In the genomic region with DNA sequence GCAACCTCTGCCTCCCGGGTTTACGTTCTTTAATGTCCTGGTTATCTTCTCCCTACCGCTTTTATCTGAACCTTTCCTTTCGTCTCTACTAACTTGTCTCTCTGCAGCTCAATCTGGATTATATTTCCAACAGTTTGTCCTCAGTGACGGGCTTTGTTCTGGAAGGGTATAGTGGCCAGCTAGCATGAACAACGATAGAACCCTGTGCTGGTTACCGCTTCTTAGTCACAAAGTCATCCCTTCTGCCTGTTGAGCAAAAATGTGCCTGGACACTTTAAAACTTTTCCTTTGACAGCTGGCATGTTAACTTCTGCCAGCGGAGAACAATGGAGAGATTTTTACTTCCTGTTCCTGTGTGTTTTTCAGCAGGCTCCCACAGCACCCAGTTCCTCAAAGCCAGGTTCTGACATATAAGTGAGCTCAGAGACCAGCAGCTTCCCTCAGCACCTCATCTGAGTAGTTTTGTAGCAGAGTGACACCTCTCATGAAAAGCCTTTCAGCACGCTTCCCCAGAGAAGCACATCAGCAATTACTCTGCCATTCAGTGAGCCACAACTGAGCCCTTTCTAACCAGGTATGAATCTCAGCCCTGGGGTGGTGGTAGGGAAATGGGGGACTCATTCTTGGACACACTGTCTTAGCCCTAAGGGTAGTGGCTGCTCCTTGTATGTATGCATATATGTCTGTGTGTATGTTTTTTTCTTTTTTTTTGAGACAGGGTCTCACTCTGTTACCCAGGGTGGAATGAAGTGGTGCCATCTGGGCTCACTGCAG, we compare ENCODE assay signal across 15 cellular contexts. TPM values are rescaled to one million over a fixed set of nuclear protein-coding genes. Genes with fewer than 3 reads are reported as not detected.
A peak's percentile ranks its signal among the peaks of the same experiment; 100 is the strongest.
DNase-seq lines count a peak whose midpoint lies in the region; ATAC-seq, FAIRE-seq and TF ChIP-seq lines count a peak whose summit lies in the region.
"Had no signal": no experiment of that assay in that cellular context is flagged by ENCODE, and none has a peak within 500 bp of the region (broad histone marks: within the 10 kb centered on the region; RNA-seq: fewer than 3 reads in every experiment).

No MANE protein-coding gene starts in this region.

- H3K9me3 ChIP-seq in body of pancreas, result no peaks in the 10 kb centered on the region
- H3K9me3 ChIP-seq in small intestine (ENCODE audit: control insufficient read depth, low read depth), result no peaks in the 10 kb centered on the region
- H3K9me3 ChIP-seq: esophagus muscularis mucosa had no signal

- DNase-seq in NOMO-1 treated with DMSO at 0.1 percent for 48 hours (lab: John Stamatoyannopoulos, UW; ENCODE audit: unreplicated experiment) (peak; percentile 15), NOMO-1 treated with dmso at 0.1 percent for 144 hours (lab: John Stamatoyannopoulos, UW; ENCODE audit: unreplicated experiment) (no peak), body of pancreas (peak in 2 of 4 donors; percentile 19 to 54), left colon (no peak), small intestine (peak; percentile 37), ureter (ENCODE audit: low spot score) (no peak), RCC 7860 (ENCODE audit: low spot score) (no peak)
- DNase-seq: 8988T; activated CD8-positive, alpha-beta memory T cell treated with anti-CD3 and anti-CD28 coated beads, Interleukin-2, amount 10 ng/mL, durations not matched to agents 7 days and 5 days; DMS 273 treated with DMSO at 0.1 percent for 48 hours; NCI-H2029 treated with DMSO at 0.1 percent for 48 hours; OCI-M1; stimulated activated CD4-positive, alpha-beta T cell treated with anti-CD3 and anti-CD28 coated beads, Interleukin-4, amount 100 ng/mL, for 4 hours had no signal

- intact Hi-C loops in body of pancreas (cut with DNase I) (no loop called here), left colon (cut with DNase I, micrococcal nuclease) (no loop called here)

- no peak for TF ChIP-seq POLR2A in body of pancreas (IDR thresholded peaks at IDR 0.05)

- 64 to 77% methylated on average over 9 of the region's 9 CpGs for WGBS in body of pancreas, 2 donors
- 21 to 64% (median 53%) methylated on average over 9 of the region's 9 CpGs for WGBS in small intestine, 3 donors

- H3K4me3 ChIP-seq in body of pancreas, result no peak overlapping the region
- no peak overlapping the region for H3K4me3 ChIP-seq in small intestine (ENCODE audit: low read depth in 1 of 2, low read length in 2 of 2)
- H3K4me3 ChIP-seq: esophagus muscularis mucosa had no signal

- FAIRE-seq in small intestine (lab: Jason Lieb, UNC) (no peak), RCC 7860 (lab: Jason Lieb, UNC) (no peak)

- TF ChIP-seq CTCF in body of pancreas (IDR thresholded peaks at IDR 0.05), result no peak

- H3K27ac ChIP-seq in body of pancreas, result peak overlapping the region in 2 of 4 donors; percentile 63 to 69
- H3K27ac ChIP-seq in small intestine (ENCODE audit: low read depth in 1 of 2, low read length in 1 of 2), result peak overlapping the region in 1 of 2 donors; percentile 82
- H3K27ac ChIP-seq: esophagus muscularis mucosa had no signal

- ATAC-seq in body of pancreas (peak; percentile 38), left colon (peak; percentile 38), GM21576 (IDR thresholded peaks at IDR 0.05; ENCODE audit: unreplicated experiment) (no peak)
- ATAC-seq: activated CD8-positive, alpha-beta memory T cell treated with anti-CD3 and anti-CD28 coated beads, Interleukin-2, amount 10 ng/mL, durations not matched to agents 7 days and 5 days had no signal

- peaks cover 22% of the 10 kb centered on the region for H3K4me1 ChIP-seq in body of pancreas
- H3K4me1 ChIP-seq in small intestine (ENCODE audit: control insufficient read depth in 2 of 2, insufficient read depth in 1 of 2, low read depth in 1 of 2, low read length in 1 of 2), result peaks cover 0 to 4% of the 10 kb centered on the region in 2 donors

- no peaks in the 10 kb centered on the region for H3K27me3 ChIP-seq in body of pancreas
- H3K27me3 ChIP-seq in small intestine (ENCODE audit: control insufficient read depth in 2 of 2, insufficient read depth in 2 of 2, low read length in 2 of 2), result no peaks in the 10 kb centered on the region
- H3K27me3 ChIP-seq: esophagus muscularis mucosa had no signal

- peaks cover 11 to 18% of the 10 kb centered on the region in 2 donors for H3K36me3 ChIP-seq in body of pancreas (replicated peaks in 1 of 2; ENCODE audit: insufficient read depth in 1 of 2, low read depth in 2 of 2)
- H3K36me3 ChIP-seq in small intestine (ENCODE audit: control insufficient read depth in 2 of 2, insufficient read depth in 2 of 2, low read length in 2 of 2), result peaks cover 8 to 9% of the 10 kb centered on the region in 2 donors

RNA-seq across cellular contexts. Expression of gene CCDC17, which starts 23.6 kb away (rescaled TPM):
- total RNA-seq in body of pancreas (1 to 10 TPM; 3.6 to 7.3 TPM), left colon (1 to 10 TPM; 2.8 to 5.6 TPM), ureter (2.4 TPM)
- polyA plus RNA-seq in small intestine, result 1 to 10 TPM; 1.5 to 8.3 (median 5.1) TPM

RNA-seq across cellular contexts. Expression of gene GPBP1L1, which starts 38.9 kb away (rescaled TPM):
- total RNA-seq in body of pancreas (10 to 100 TPM; 61.0 to 90.0 TPM), left colon (100 to 1,000 TPM; 193 to 195 TPM), ureter (134 TPM)
- polyA plus RNA-seq in small intestine, result 100 to 1,000 TPM in 1 of 3 donors, 10 to 100 TPM in 2; 74.2 to 112 (median 91.1) TPM

RNA-seq across cellular contexts. Expression of gene TMEM69, which starts 40.5 kb away (rescaled TPM):
- total RNA-seq in body of pancreas (10 to 100 TPM; 11.9 to 12.5 TPM), left colon (10 to 100 TPM; 20.1 to 25.5 TPM), ureter (31.2 TPM)
- 10 to 100 TPM; 13.2 to 25.1 (median 13.8) TPM for polyA plus RNA-seq in small intestine

Comparison
In these comparisons a context has a peak if more than half of its experiments do, and no peak if none do; other contexts are left out.
1. DNase-seq: peak in NOMO-1 treated with DMSO at 0.1 percent for 48 hours (single experiment) and small intestine (single experiment); none in NOMO-1 treated with dmso at 0.1 percent for 144 hours (single experiment), left colon (0 of 2), ureter (single experiment) and RCC 7860 (single experiment).